Comparison of ENCODE assay signal across 9 cellular contexts in genomic region chr7:41711283-41712064, GRCh38. TPM values are rescaled to one million over a fixed set of nuclear protein-coding genes. Genes with fewer than 3 reads are reported as not detected.
DNase-seq lines count a peak whose midpoint lies in the region; ATAC-seq and TF ChIP-seq lines count a peak whose summit lies in the region.
"Had no signal": no experiment of that assay in that cellular context is flagged by ENCODE, and none has a peak within 500 bp of the region (broad histone marks: within the 10 kb centered on the region; RNA-seq: fewer than 3 reads in every experiment).

No MANE protein-coding gene starts in this region.

- H3K4me3 Mint-ChIP-seq in HFFc6, result no peak overlapping the region

- DNase-seq in COLO668 (lab: John Stamatoyannopoulos, UW; ENCODE audit: unreplicated experiment) (peak; percentile 29), HFFc6 (no peak), ascending aorta (ENCODE audit: low spot score in 2 of 2) (no peak), kidney tubule cell (ENCODE audit: low spot score) (peak; percentile 45), GOT3 (lab: John Stamatoyannopoulos, UW) (no peak), foreskin melanocyte (no peak), GM19240 (ENCODE audit: insufficient read length, low spot score) (no peak)
- DNase-seq: central memory CD4-positive, alpha-beta T cell had no signal

- no peaks in the 10 kb centered on the region for H3K36me3 Mint-ChIP-seq in HFFc6 (ENCODE audit: low read depth)

- no peaks in the 10 kb centered on the region for H3K9me3 ChIP-seq in ascending aorta

- no peak overlapping the region for H3K27ac ChIP-seq in ascending aorta

- intact Hi-C loops in ascending aorta (cut with DNase I), result no loop called here

- H3K27ac Mint-ChIP-seq in HFFc6, result no peak overlapping the region

- H3K9me3 Mint-ChIP-seq in HFFc6, result no peaks in the 10 kb centered on the region

- ATAC-seq in HG02840 (IDR thresholded peaks at IDR 0.05; ENCODE audit: low FRiP score, unreplicated experiment), result no peak

- peaks cover 0 to 8% of the 10 kb centered on the region in 2 donors for H3K4me1 ChIP-seq in ascending aorta

- peak; percentile 74 for TF ChIP-seq CTCF in HFFc6 (IDR thresholded peaks at IDR 0.05)
- peak; percentile 2 to 30 (median 8) for TF ChIP-seq CTCF in ascending aorta (IDR thresholded peaks at IDR 0.05)

- no peaks in the 10 kb centered on the region for H3K27me3 Mint-ChIP-seq in HFFc6 (ENCODE audit: insufficient read depth)

- H3K36me3 ChIP-seq in ascending aorta, result no peaks in the 10 kb centered on the region

- H3K4me1 Mint-ChIP-seq in HFFc6 (ENCODE audit: low read depth), result peaks cover 44% of the 10 kb centered on the region

- no peak overlapping the region for H3K4me3 ChIP-seq in ascending aorta

- H3K27me3 ChIP-seq in ascending aorta, result no peaks in the 10 kb centered on the region

RNA-seq across cellular contexts. Expression of gene INHBA, which starts 8.6 kb away (rescaled TPM):
- 10 to 100 TPM; 18.1 to 29.9 (median 20.2) TPM for total RNA-seq in HFFc6 (2021; fragmentation: NEBNext Ultra II Directional; extraction: Animal tissue kit (Norgen Biotek cat#: 25700))
- total RNA-seq in ascending aorta, result 41.5 TPM

Comparison
In these comparisons a context has a peak if more than half of its experiments do, and no peak if none do; other contexts are left out.
1. DNase-seq: peak in COLO668 (single experiment) and kidney tubule cell (single experiment); none in HFFc6 (single experiment), ascending aorta (0 of 2), GOT3 (single experiment), foreskin melanocyte (single experiment) and GM19240 (single experiment).